In genomic region chr20:51800769-51801219, GRCh38 we compare ENCODE assay signal across 8 cellular contexts.
A peak's percentile ranks its signal among the peaks of the same experiment; 100 is the strongest.
DNase-seq lines count a peak whose midpoint lies in the region; ATAC-seq and TF ChIP-seq lines count a peak whose summit lies in the region.

No MANE protein-coding gene starts in this region.

- peak overlapping the region; percentile 63 for H3K4me3 Mint-ChIP-seq in stimulated activated effector memory CD8-positive, alpha-beta T cell treated with anti-CD3 and anti-CD28 coated beads, Interleukin-12 subunit alpha, Interleukin-12 subunit beta, amount 100 ng/mL, for 72 hours

- H3K4me1 Mint-ChIP-seq in stimulated activated effector memory CD8-positive, alpha-beta T cell treated with anti-CD3 and anti-CD28 coated beads, Interleukin-12 subunit alpha, Interleukin-12 subunit beta, amount 100 ng/mL, for 72 hours, result peaks cover 5% of the 10 kb centered on the region

- DNase-seq in NCI-H146 (lab: John Stamatoyannopoulos, UW) (peak; percentile 41), NCI-H146 treated with DMSO at 0.1 percent for 48 hours (lab: John Stamatoyannopoulos, UW; ENCODE audit: unreplicated experiment) (no peak), NCI-H446 treated with DMSO at 0.1 percent for 48 hours (lab: John Stamatoyannopoulos, UW) (no peak)
- DNase-seq in activated CD4-positive, alpha-beta T cell treated with anti-CD3 and anti-CD28 coated beads, Interleukin-2, amount 50 U/mL, for 48 hours, result peak; percentile 11 to 12
- DNase-seq in stimulated activated effector memory CD8-positive, alpha-beta T cell treated with anti-CD3 and anti-CD28 coated beads, Interleukin-12 subunit alpha, Interleukin-12 subunit beta, amount 100 ng/mL, for 72 hours (ENCODE audit: low spot score in 2 of 2), result no peak

- no peak for ATAC-seq in stimulated activated effector memory CD8-positive, alpha-beta T cell treated with anti-CD3 and anti-CD28 coated beads, Interleukin-12 subunit alpha, Interleukin-12 subunit beta, amount 100 ng/mL, for 72 hours
- ATAC-seq in GM18505 (IDR thresholded peaks at IDR 0.05; ENCODE audit: unreplicated experiment) (no peak), HG03097 (IDR thresholded peaks at IDR 0.05; ENCODE audit: low FRiP score, unreplicated experiment) (no peak)

- TF ChIP-seq POLR2A in GM18505 (IDR thresholded peaks at IDR 0.05; ENCODE audit: borderline replicate concordance, extremely low read depth, insufficient read depth, insufficient read length), result no peak

- H3K9me3 Mint-ChIP-seq in stimulated activated effector memory CD8-positive, alpha-beta T cell treated with anti-CD3 and anti-CD28 coated beads, Interleukin-12 subunit alpha, Interleukin-12 subunit beta, amount 100 ng/mL, for 72 hours, result no peaks in the 10 kb centered on the region

- no peaks in the 10 kb centered on the region for H3K36me3 Mint-ChIP-seq in stimulated activated effector memory CD8-positive, alpha-beta T cell treated with anti-CD3 and anti-CD28 coated beads, Interleukin-12 subunit alpha, Interleukin-12 subunit beta, amount 100 ng/mL, for 72 hours

- peak overlapping the region; percentile 95 for H3K4me3 ChIP-seq in iPS-11a (ENCODE audit: low read depth, low read length)

- H3K27ac Mint-ChIP-seq in stimulated activated effector memory CD8-positive, alpha-beta T cell treated with anti-CD3 and anti-CD28 coated beads, Interleukin-12 subunit alpha, Interleukin-12 subunit beta, amount 100 ng/mL, for 72 hours, result peak overlapping the region; percentile 68

Comparison
In these comparisons a context has a peak if more than half of its experiments do, and no peak if none do; other contexts are left out.
1. DNase-seq: peak in NCI-H146 (single experiment) and activated CD4-positive, alpha-beta T cell treated with anti-CD3 and anti-CD28 coated beads, Interleukin-2, amount 50 U/mL, for 48 hours (2 of 2); none in NCI-H146 treated with DMSO at 0.1 percent for 48 hours (single experiment), stimulated activated effector memory CD8-positive, alpha-beta T cell treated with anti-CD3 and anti-CD28 coated beads, Interleukin-12 subunit alpha, Interleukin-12 subunit beta, amount 100 ng/mL, for 72 hours (0 of 2) and NCI-H446 treated with DMSO at 0.1 percent for 48 hours (single experiment).